9 cellular contexts compared by ENCODE assay signal in the genomic region with DNA sequence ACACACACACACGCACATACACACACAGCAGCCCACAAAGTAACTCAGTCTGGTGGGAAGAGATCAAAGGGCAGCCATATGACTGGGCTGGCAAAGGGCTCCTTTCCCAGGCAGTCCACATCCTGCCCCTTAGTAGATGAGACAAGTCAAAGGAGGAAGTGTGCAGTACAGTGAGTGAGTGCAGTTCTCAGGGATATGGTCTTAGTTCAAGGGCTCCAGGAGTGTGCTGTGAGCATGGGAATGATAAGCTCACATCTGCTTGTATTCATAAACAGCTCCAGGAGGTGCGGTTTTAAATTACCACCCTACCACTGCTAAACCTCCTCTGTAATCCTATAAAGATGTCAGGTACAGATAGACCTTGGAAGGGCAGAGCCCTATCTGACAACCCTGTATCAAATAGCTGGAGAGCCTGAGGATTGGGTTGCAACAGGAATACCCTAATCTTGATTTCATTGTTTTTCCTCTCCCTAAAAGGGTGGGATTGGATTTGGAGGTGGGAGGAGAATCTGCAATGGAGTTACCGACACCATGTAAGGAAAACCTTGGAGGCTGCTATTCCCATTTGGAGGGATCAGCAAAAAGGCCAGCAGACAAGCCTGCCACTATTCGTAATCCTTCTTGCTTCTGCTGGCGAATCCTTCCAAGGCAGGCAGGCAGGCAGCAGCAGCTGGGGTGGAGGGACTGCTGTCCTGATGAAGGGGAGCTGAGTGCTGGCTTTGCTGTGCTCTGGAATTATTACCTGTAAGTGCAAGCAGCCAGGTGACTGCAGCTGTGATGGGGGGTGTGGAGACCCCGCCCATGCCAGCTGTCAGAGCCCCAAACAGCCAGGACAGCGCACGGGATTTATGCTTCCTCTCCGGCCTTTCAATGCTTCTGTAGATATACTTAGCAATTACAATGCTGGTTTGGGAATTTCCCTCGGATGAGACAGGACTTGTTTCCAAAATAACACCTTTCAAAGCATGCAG.
DNase-seq lines count a peak whose midpoint lies in the region; ATAC-seq and TF ChIP-seq lines count a peak whose summit lies in the region.
"Had no signal": no experiment of that assay in that cellular context is flagged by ENCODE, and none has a peak within 500 bp of the region (broad histone marks: within the 10 kb centered on the region; RNA-seq: fewer than 3 reads in every experiment).

No MANE protein-coding gene starts in this region.

- H3K4me1 Mint-ChIP-seq in brain = peaks cover 72% of the 10 kb centered on the region
- peaks cover 0 to 8% of the 10 kb centered on the region in 2 donors for H3K4me1 Mint-ChIP-seq in natural killer cell

- H3K4me1 ChIP-seq in mesodermal cell (ENCODE audit: control insufficient read depth, insufficient read depth, low read length, poor library complexity, severe bottlenecking) = peaks cover 23% of the 10 kb centered on the region

- H3K36me3 ChIP-seq in MG63 (no peaks in the 10 kb centered on the region), mesodermal cell (ENCODE audit: control insufficient read depth, insufficient read depth, low read length) (no peaks in the 10 kb centered on the region)

- DNase-seq in Caki2 (ENCODE audit: low read depth) = peak; percentile 41
- peak; percentile 10 for DNase-seq in MG63
- DNase-seq in RKO (ENCODE audit: low spot score) = no peak
- no peak for DNase-seq in central memory CD4-positive, alpha-beta T cell
- no peak for DNase-seq in natural killer cell
- DNase-seq in activated T-cell treated with anti-CD3 and anti-CD28 coated beads, Interleukin-2, amount 50 U/mL, for 1 hour = no peak

- H3K27me3 ChIP-seq in MG63 = no peaks in the 10 kb centered on the region
- H3K27me3 ChIP-seq: body of pancreas had no signal

- H3K4me3 Mint-ChIP-seq in brain (peak overlapping the region; percentile 3 to 47 (median 29)), natural killer cell (no peak overlapping the region)

- intact Hi-C loops in natural killer cell (cut with micrococcal nuclease) = no loop called here

- WGBS in mesodermal cell (ENCODE audit: insufficient coverage in 2 of 2), 2 experiments = 70 to 80% methylated on average over 3 to 4 of the region's 10 CpGs

- H3K4me3 ChIP-seq in MG63 (no peak overlapping the region), mesodermal cell (ENCODE audit: extremely low read depth, insufficient read depth, low read length, poor library complexity, severe bottlenecking) (no peak overlapping the region)
- H3K4me3 ChIP-seq: body of pancreas had no signal

- no peak for ATAC-seq in natural killer cell
- ATAC-seq: body of pancreas had no signal

- no peaks in the 10 kb centered on the region for H3K9me3 Mint-ChIP-seq in brain
- no peaks in the 10 kb centered on the region for H3K9me3 Mint-ChIP-seq in natural killer cell

- H3K27ac ChIP-seq in mesodermal cell (ENCODE audit: low read depth, low read length, severe bottlenecking) = peak overlapping the region; percentile 73
- H3K27ac ChIP-seq: body of pancreas had no signal

- in situ Hi-C loops in Caki2 (cut with HindIII; ENCODE audit: low pct_unique_long_range_greater_than_20kb, low sequenced_read_pairs) = no loop called here

- TF ChIP-seq CTCF in brain (conservative IDR thresholded peaks at IDR 0.05) = no peak
- no peak for TF ChIP-seq CTCF in natural killer cell (IDR thresholded peaks at IDR 0.05)

- H3K9me3 ChIP-seq in MG63 (no peaks in the 10 kb centered on the region), mesodermal cell (ENCODE audit: control insufficient read depth, low read length) (no peaks in the 10 kb centered on the region)
- H3K9me3 ChIP-seq: body of pancreas had no signal

- H3K27ac Mint-ChIP-seq in brain (peak overlapping the region; percentile 57 to 95 (median 87)), natural killer cell (no peak overlapping the region)

- no peaks in the 10 kb centered on the region for H3K27me3 Mint-ChIP-seq in brain
- no peaks in the 10 kb centered on the region for H3K27me3 Mint-ChIP-seq in natural killer cell (ENCODE audit: low read depth in 2 of 2)

- H3K36me3 Mint-ChIP-seq in brain (peaks cover 5% of the 10 kb centered on the region), natural killer cell (no peaks in the 10 kb centered on the region)

Comparison
In these comparisons a context has a peak if more than half of its experiments do, and no peak if none do; other contexts are left out.
1. DNase-seq: peak in Caki2 (single experiment) and MG63 (single experiment); none in RKO (single experiment), central memory CD4-positive, alpha-beta T cell (single experiment), natural killer cell (single experiment) and activated T-cell treated with anti-CD3 and anti-CD28 coated beads, Interleukin-2, amount 50 U/mL, for 1 hour (single experiment).
2. H3K27ac Mint-ChIP-seq: peak in brain (5 of 5); none in natural killer cell (0 of 2).